Comparison of ENCODE assay signal across 30 cellular contexts in the genomic region with DNA sequence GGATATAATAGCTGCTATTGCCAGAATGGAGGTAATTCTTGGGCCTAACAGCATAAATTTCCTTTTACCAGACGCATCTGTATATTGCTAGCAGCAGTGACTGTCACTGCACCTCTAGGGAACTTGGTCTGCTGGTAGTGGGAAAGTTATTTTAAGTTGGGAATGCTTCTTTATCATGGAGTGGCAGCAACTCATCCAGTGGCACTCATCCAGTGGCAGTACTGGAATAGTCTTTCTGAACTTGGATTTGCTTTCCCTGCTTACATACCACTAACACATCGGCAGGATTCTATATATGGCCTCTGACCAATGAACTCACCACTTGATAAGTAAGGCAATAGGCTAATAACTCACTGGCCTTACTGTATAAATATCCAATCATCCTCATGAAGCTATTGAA. TPM values are rescaled to one million over a fixed set of nuclear protein-coding genes. Genes with fewer than 3 reads are reported as not detected.
"Had no signal": no experiment of that assay in that cellular context is flagged by ENCODE, and none has a peak within 500 bp of the region (broad histone marks: within the 10 kb centered on the region; RNA-seq: fewer than 3 reads in every experiment).

No MANE protein-coding gene starts in this region.

- ATAC-seq: activated CD8-positive, alpha-beta memory T cell treated with anti-CD3 and anti-CD28 coated beads, Interleukin-2, amount 10 ng/mL, durations not matched to agents 7 days and 5 days; activated T-helper 17 cell treated with anti-CD3 and anti-CD28 coated beads, Interleukin-2, amount 50 U/mL, for 72 hours; PC-3 had no signal

- H3K4me1 Mint-ChIP-seq: activated CD4-positive, alpha-beta memory T cell treated with anti-CD3 and anti-CD28 coated beads, Interleukin-2, amount 10 ng/mL, durations not matched to agents 7 days and 5 days; activated CD8-positive, alpha-beta memory T cell treated with anti-CD3 and anti-CD28 coated beads, Interleukin-2, amount 10 ng/mL, durations not matched to agents 7 days and 5 days; activated naive CD4-positive, alpha-beta T cell treated with anti-CD3 and anti-CD28 coated beads, Interleukin-2, amount 50 U/mL, for 24 hours; activated naive CD8-positive, alpha-beta T cell treated with anti-CD3 and anti-CD28 coated beads, Interleukin-2, amount 10 ng/mL, durations not matched to agents 7 days and 5 days; activated T-helper 17 cell treated with anti-CD3 and anti-CD28 coated beads, Interleukin-2, amount 50 U/mL, for 72 hours had no signal

- H3K9me3 Mint-ChIP-seq: activated CD4-positive, alpha-beta memory T cell treated with anti-CD3 and anti-CD28 coated beads, Interleukin-2, amount 10 ng/mL, durations not matched to agents 7 days and 5 days; activated naive CD4-positive, alpha-beta T cell treated with anti-CD3 and anti-CD28 coated beads, Interleukin-2, amount 50 U/mL, for 24 hours; activated naive CD8-positive, alpha-beta T cell treated with anti-CD3 and anti-CD28 coated beads, Interleukin-2, amount 10 ng/mL, durations not matched to agents 7 days and 5 days; activated T-helper 17 cell treated with anti-CD3 and anti-CD28 coated beads, Interleukin-2, amount 50 U/mL, for 72 hours had no signal

- H3K9me3 ChIP-seq: ascending aorta, Peyer's patch had no signal

- H3K27me3 Mint-ChIP-seq: activated T-helper 17 cell treated with anti-CD3 and anti-CD28 coated beads, Interleukin-2, amount 50 U/mL, for 72 hours had no signal

- H3K27ac ChIP-seq: ascending aorta, KMS-11, Peyer's patch, WERI-Rb-1 had no signal

- H3K4me3 ChIP-seq: ascending aorta, Peyer's patch had no signal

- H3K36me3 Mint-ChIP-seq: activated CD8-positive, alpha-beta memory T cell treated with anti-CD3 and anti-CD28 coated beads, Interleukin-2, amount 10 ng/mL, durations not matched to agents 7 days and 5 days; activated naive CD8-positive, alpha-beta T cell treated with anti-CD3 and anti-CD28 coated beads, Interleukin-2, amount 10 ng/mL, durations not matched to agents 7 days and 5 days had no signal

- H3K27me3 ChIP-seq: ascending aorta, Peyer's patch had no signal

- H3K27ac Mint-ChIP-seq: activated CD4-positive, alpha-beta memory T cell treated with anti-CD3 and anti-CD28 coated beads, Interleukin-2, amount 10 ng/mL, durations not matched to agents 7 days and 5 days; activated CD8-positive, alpha-beta memory T cell treated with anti-CD3 and anti-CD28 coated beads, Interleukin-2, amount 10 ng/mL, durations not matched to agents 7 days and 5 days; activated naive CD4-positive, alpha-beta T cell treated with anti-CD3 and anti-CD28 coated beads, Interleukin-2, amount 50 U/mL, for 24 hours; activated naive CD8-positive, alpha-beta T cell treated with anti-CD3 and anti-CD28 coated beads, Interleukin-2, amount 10 ng/mL, durations not matched to agents 7 days and 5 days; activated T-helper 17 cell treated with anti-CD3 and anti-CD28 coated beads, Interleukin-2, amount 50 U/mL, for 72 hours had no signal

- H3K4me3 Mint-ChIP-seq: activated CD4-positive, alpha-beta memory T cell treated with anti-CD3 and anti-CD28 coated beads, Interleukin-2, amount 10 ng/mL, durations not matched to agents 7 days and 5 days; activated CD8-positive, alpha-beta memory T cell treated with anti-CD3 and anti-CD28 coated beads, Interleukin-2, amount 10 ng/mL, durations not matched to agents 7 days and 5 days; activated naive CD4-positive, alpha-beta T cell treated with anti-CD3 and anti-CD28 coated beads, Interleukin-2, amount 50 U/mL, for 24 hours; activated naive CD8-positive, alpha-beta T cell treated with anti-CD3 and anti-CD28 coated beads, Interleukin-2, amount 10 ng/mL, durations not matched to agents 7 days and 5 days; activated T-helper 17 cell treated with anti-CD3 and anti-CD28 coated beads, Interleukin-2, amount 50 U/mL, for 72 hours had no signal

- H3K4me1 ChIP-seq: ascending aorta, Peyer's patch had no signal

- DNase-seq: activated CD4-positive, alpha-beta memory T cell treated with anti-CD3 and anti-CD28 coated beads, Interleukin-2, amount 10 ng/mL, durations not matched to agents 7 days and 5 days; activated CD4-positive, alpha-beta T cell treated with anti-CD3 and anti-CD28 coated beads for 1 hour; activated CD4-positive, alpha-beta T cell treated with anti-CD3 and anti-CD28 coated beads for 48 hours; activated CD4-positive, CD25-positive, alpha-beta regulatory T cell; activated CD8-positive, alpha-beta memory T cell treated with anti-CD3 and anti-CD28 coated beads for 24 hours; activated CD8-positive, alpha-beta memory T cell treated with anti-CD3 and anti-CD28 coated beads, Interleukin-2, amount 10 ng/mL, durations not matched to agents 7 days and 5 days; activated CD8-positive, alpha-beta memory T cell treated with anti-CD3 and anti-CD28 coated beads, Interleukin-2, amount 50 U/mL, for 48 hours; activated gamma-delta T cell; activated naive CD4-positive, alpha-beta T cell treated with Interleukin-2 at 50 U/mL for 16 hours; activated naive CD8-positive, alpha-beta T cell treated with anti-CD3 and anti-CD28 coated beads, Interleukin-2, amount 10 ng/mL, durations not matched to agents 7 days and 5 days; activated T-cell treated with anti-CD3 and anti-CD28 coated beads, Interleukin-2, amount 50 U/mL, for 48 hours; caudate nucleus; MM.1S; MV-4-11; NCI-H1092; NCI-H1436 treated with DMSO at 0.1 percent for 48 hours; NCI-H1694 treated with DMSO at 0.1 percent for 48 hours; NCI-H524 treated with DMSO at 0.1 percent for 48 hours; PC-3; Peyer's patch; SW 1271; T-helper 1 cell; T-helper 2 cell; T-helper 9 cell; WERI-Rb-1 had no signal

RNA-seq across cellular contexts. Expression of a gene that starts 22.0 kb away (rescaled TPM):
- total RNA-seq: LHCN-M2 had no signal
